1 cellular context compared by ENCODE assay signal in the genomic region with DNA sequence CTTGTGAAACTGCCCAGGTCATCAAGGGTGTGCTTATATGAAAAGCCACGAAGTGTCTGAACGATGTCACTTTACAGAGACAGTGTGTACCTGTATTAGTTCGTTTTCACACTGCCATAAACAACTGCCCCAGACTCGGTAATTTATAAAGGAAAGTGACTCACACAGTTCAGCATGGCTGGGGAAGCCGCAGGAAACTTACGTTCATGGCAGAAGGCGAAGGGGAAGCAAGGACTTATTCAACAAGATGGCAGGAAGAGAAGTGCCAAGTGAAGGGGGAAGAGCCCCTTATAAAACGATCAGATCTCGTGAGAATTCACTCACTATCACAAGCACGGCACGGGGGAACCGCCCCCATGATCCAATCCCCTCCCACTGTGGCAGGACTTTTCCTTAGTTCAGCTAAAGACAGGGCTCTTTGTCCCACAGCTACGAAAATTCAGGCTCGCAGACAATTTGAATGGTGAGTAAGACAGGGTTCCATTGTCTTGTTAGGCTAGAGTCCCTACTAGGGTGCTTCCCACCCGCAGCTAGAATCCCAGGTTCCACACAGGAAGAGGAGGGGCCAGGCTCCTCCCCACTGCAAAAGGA.
TF ChIP-seq lines count a peak whose summit lies in the region.

No MANE protein-coding gene starts in this region.

TF ChIP-seq in SK-N-SH treated with all-trans-retinoic acid at 6 μM for 48 hours, 23 proteins besides CTCF, POLR2A, EP300 and RAD21 (continued from another document):
- TF ChIP-seq CREB5 (CRISPR knock-in tag; IDR thresholded peaks at IDR 0.05; ENCODE audit: low read depth) (no peak), GLIS3 (CRISPR knock-in tag; IDR thresholded peaks at IDR 0.05) (no peak), TOX (CRISPR knock-in tag; IDR thresholded peaks at IDR 0.05; ENCODE audit: borderline replicate concordance) (no peak), ZFP30 (CRISPR knock-in tag; IDR thresholded peaks at IDR 0.05) (no peak), CSRNP3 (CRISPR knock-in tag; IDR thresholded peaks at IDR 0.05) (no peak)
- TF ChIP-seq, protein P1, sequence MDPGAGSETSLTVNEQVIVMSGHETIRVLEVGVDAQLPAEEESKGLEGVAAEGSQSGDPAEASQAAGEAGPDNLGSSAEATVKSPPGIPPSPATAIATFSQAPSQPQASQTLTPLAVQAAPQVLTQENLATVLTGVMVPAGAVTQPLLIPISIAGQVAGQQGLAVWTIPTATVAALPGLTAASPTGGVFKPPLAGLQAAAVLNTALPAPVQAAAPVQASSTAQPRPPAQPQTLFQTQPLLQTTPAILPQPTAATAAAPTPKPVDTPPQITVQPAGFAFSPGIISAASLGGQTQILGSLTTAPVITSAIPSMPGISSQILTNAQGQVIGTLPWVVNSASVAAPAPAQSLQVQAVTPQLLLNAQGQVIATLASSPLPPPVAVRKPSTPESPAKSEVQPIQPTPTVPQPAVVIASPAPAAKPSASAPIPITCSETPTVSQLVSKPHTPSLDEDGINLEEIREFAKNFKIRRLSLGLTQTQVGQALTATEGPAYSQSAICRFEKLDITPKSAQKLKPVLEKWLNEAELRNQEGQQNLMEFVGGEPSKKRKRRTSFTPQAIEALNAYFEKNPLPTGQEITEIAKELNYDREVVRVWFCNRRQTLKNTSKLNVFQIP (CRISPR knock-in tag; IDR thresholded peaks at IDR 0.05; ENCODE audit: borderline replicate concordance, low read depth) = no peak
